8 cellular contexts compared by ENCODE assay signal in the genomic region with DNA sequence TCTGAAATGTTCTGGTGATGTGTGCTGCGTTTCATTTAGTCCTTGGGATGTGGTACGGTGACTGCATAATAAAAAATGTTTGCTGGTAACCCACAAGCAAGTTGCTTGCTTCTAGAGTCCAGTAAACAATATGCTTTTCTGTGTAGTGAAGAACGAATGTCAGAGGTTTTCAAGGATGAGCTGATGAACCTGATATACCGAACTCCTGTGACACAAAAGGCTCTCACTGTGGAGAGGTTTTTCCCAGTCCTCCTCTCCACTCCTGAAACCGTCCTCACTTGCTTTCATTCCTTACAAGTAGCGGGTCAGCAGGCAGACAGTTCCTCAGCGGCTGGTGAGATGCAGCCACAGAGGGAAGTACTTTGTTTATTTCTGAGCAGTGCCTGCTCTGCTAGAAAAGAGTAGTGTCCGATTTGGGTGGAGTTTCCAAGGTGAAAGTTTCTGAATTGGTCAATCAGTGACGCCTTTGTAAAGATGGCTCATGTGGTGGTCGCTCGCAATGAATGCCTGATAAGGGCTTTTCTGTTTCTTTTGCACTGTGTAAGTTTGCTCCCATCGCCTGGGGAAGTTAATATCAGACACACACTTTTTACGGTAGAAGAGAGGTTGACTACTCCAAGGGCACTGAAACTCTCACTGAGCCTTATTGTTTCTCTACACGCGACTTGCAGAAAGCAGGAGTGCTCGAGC. TPM values are rescaled to one million over a fixed set of nuclear protein-coding genes. Genes with fewer than 3 reads are reported as not detected.
DNase-seq lines count a peak whose midpoint lies in the region; ATAC-seq and TF ChIP-seq lines count a peak whose summit lies in the region.

No MANE protein-coding gene starts in this region.

- peak overlapping the region; percentile 89 for H3K4me3 ChIP-seq in GM23338
- peak overlapping the region; percentile 26 for H3K4me3 ChIP-seq in lung
- peak overlapping the region; percentile 97 for H3K4me3 ChIP-seq in thoracic aorta

- H3K79me2 ChIP-seq in GM23338 (replicated peaks; ENCODE audit: insufficient read depth), result peaks cover 69% of the 10 kb centered on the region

- no peak for TF ChIP-seq CTCF in GM23338 (conservative IDR thresholded peaks at IDR 0.05; ENCODE audit: low read depth in 2 of 2)
- no peak for TF ChIP-seq CTCF in lung (IDR thresholded peaks at IDR 0.05; ENCODE audit: control extremely low read depth, extremely low read depth)
- no peak for TF ChIP-seq CTCF in thoracic aorta (IDR thresholded peaks at IDR 0.05)

- H3K4me2 ChIP-seq in GM23338, result peak overlapping the region; percentile 82

- H3K4me1 Mint-ChIP-seq in GM23338, result peaks cover 54% of the 10 kb centered on the region

- peak overlapping the region; percentile 62; the same call in 1 of the 2 replicates for H3K27ac ChIP-seq in GM23338 (ENCODE audit: low read depth)
- peak overlapping the region; percentile 44 for H3K27ac ChIP-seq in cingulate gyrus (ENCODE audit: low read depth, low read length)
- H3K27ac ChIP-seq in lung (ENCODE audit: low read depth in 1 of 2, low read length in 1 of 2), result peak overlapping the region; percentile 74 to 85
- peak overlapping the region; percentile 93 to 94 for H3K27ac ChIP-seq in thoracic aorta

- no peaks in the 10 kb centered on the region for H3K9me2 ChIP-seq in GM23338 (ENCODE audit: insufficient read depth)

- H3K27me3 ChIP-seq in GM23338 (ENCODE audit: insufficient read depth) (no peaks in the 10 kb centered on the region), lung (ENCODE audit: control insufficient read depth, insufficient read depth) (no peaks in the 10 kb centered on the region), thoracic aorta (replicated peaks; ENCODE audit: insufficient read depth) (no peaks in the 10 kb centered on the region)

- H3K36me3 Mint-ChIP-seq in GM23338 (ENCODE audit: low read depth), result no peaks in the 10 kb centered on the region

- H3K27ac Mint-ChIP-seq in GM23338, result no peak overlapping the region

- H3K4me3 Mint-ChIP-seq in GM23338, result peak overlapping the region; percentile 91; the same call in 1 of the 3 replicates

- H3K4me1 ChIP-seq in GM23338 (ENCODE audit: insufficient read depth), result peaks cover 46% of the 10 kb centered on the region
- peaks cover 5 to 27% of the 10 kb centered on the region in 2 donors for H3K4me1 ChIP-seq in lung (ENCODE audit: control insufficient read depth in 2 of 2, insufficient read depth in 2 of 2, low read length in 2 of 2)
- H3K4me1 ChIP-seq in thoracic aorta (ENCODE audit: control insufficient read depth in 1 of 2, low read depth in 2 of 2), result peaks cover 22 to 51% of the 10 kb centered on the region in 2 donors

- H3K36me3 ChIP-seq in GM23338 (ENCODE audit: insufficient read depth), result no peaks in the 10 kb centered on the region
- H3K36me3 ChIP-seq in lung (ENCODE audit: control insufficient read depth in 2 of 2, insufficient read depth in 2 of 2, low read length in 2 of 2), result no peaks in the 10 kb centered on the region
- no peaks in the 10 kb centered on the region for H3K36me3 ChIP-seq in thoracic aorta

- DNase-seq in Daoy (ENCODE audit: low read depth) (peak; percentile 19), GM23338 (ENCODE audit: low spot score) (peak; percentile 18), OCI-M1 (lab: John Stamatoyannopoulos, UW) (peak; percentile 84), lung (ENCODE audit: low spot score) (no peak), thoracic aorta (ENCODE audit: low spot score) (no peak), NCI-H524 treated with DMSO at 0.1 percent for 48 hours (lab: John Stamatoyannopoulos, UW) (no peak)
- DNase-seq in effector CD4-positive, alpha-beta T cell, result no peak

- 0 out of 2 replicates have a peak, but pooled peaks cover 4% of the 10 kb centered on the region for H3F3A ChIP-seq in GM23338 (replicated peaks; ENCODE audit: low read depth)

- H2AFZ ChIP-seq in GM23338, result no peak overlapping the region

- 0 out of 2 replicates have a peak, but pooled peaks cover 6% of the 10 kb centered on the region for H4K20me1 ChIP-seq in GM23338 (replicated peaks; ENCODE audit: insufficient read depth)

- peaks cover 10% of the 10 kb centered on the region for H3K27me3 Mint-ChIP-seq in GM23338 (ENCODE audit: insufficient read depth, low read depth, poor library complexity)

- 4 to 7% methylated on average over 16 of the region's 16 CpGs for WGBS in lung, 2 donors

- no peaks in the 10 kb centered on the region for H3K9me3 ChIP-seq in lung (ENCODE audit: control insufficient read depth in 2 of 2, insufficient read depth in 1 of 2, low read length in 1 of 2)
- H3K9me3 ChIP-seq in thoracic aorta, result no peaks in the 10 kb centered on the region

- no peak for ATAC-seq in GM23338
- peak; percentile 9 for ATAC-seq in lung (ENCODE audit: insufficient read depth, low FRiP score)
- no peak for ATAC-seq in thoracic aorta (ENCODE audit: insufficient number of reproducible peaks, low FRiP score, low read depth)

- H3K9me3 Mint-ChIP-seq in GM23338, result no peaks in the 10 kb centered on the region

TF ChIP-seq in GM23338, 12 proteins besides CTCF, POLR2A, EP300 and RAD21:
- TF ChIP-seq CREB1 (CRISPR knock-in tag; IDR thresholded peaks at IDR 0.05; ENCODE audit: low read depth), result no peak

RNA-seq across cellular contexts. Expression of gene ETV6, which starts 3.0 kb away (rescaled TPM):
- total RNA-seq in Daoy (2014; rRNA removed; shearing (Covaris generic)), result 4.0 and 4.3 TPM in 2 replicates
- 11.9 and 15.1 TPM in 2 replicates for total RNA-seq in GM23338 (2014; rRNA removed; shearing (Covaris generic))
- polyA plus RNA-seq in GM23338 (2016; fragmentation: Nextera tagmentation; extraction: Ambion mirVana) (6.1 and 7.5 TPM in 2 replicates), lung (10 to 100 TPM in 1 of 2 donors, 1 to 10 TPM in 1; 8.6 to 10.2 TPM)
- total RNA-seq in lung (10 to 100 TPM; 16.9 to 45.7 TPM), thoracic aorta (10 to 100 TPM; 41.4 to 58.4 TPM)

Comparison
In these comparisons a context has a peak if more than half of its experiments do, and no peak if none do; other contexts are left out.
1. DNase-seq: peak in Daoy (single experiment), GM23338 (single experiment) and OCI-M1 (single experiment); none in lung (single experiment), thoracic aorta (single experiment), NCI-H524 treated with DMSO at 0.1 percent for 48 hours (single experiment) and effector CD4-positive, alpha-beta T cell (single experiment).
2. H3K4me3 ChIP-seq: peak in every context shown above with its lines; median percentile 97 in thoracic aorta; 89 in GM23338; 26 in lung.
3. Peak in every context shown above with its lines, with median percentiles within 50 percentile points of each other: H3K27ac ChIP-seq.